18 cellular contexts compared by ENCODE assay signal in the genomic region with DNA sequence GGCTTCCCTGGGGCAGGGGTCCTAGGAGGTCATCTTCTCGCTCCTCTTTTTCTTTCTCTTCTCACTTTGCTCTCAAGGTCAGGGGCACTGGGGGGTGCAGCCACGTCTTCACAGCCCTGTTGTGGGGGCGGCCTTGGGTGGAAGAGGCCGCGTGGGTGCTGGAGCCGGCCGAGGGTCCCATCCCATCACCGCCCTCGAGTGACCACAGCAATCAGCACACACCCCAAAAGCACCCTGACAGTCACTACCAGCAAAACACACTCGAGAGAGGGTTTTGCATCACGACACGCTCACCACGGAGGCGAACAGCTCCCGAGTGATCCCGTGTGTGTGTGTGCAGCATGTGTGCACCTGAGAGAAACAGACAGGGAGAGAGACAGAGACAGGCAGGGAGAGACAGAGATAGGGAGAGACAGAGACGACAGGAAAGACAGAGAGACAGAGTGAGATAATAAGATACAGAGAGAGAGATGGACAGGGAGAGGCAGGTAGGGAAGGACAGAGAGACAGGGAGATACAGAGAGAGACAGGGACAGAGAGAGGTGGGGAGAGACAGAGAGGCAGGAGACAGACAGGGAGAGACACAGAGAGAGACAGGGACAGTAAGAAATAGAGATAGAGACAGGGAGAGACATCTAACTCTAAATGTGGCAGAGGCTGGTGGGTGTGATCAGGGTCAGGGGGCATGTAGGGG.
A peak's percentile ranks its signal among the peaks of the same experiment; 100 is the strongest.
DNase-seq lines count a peak whose midpoint lies in the region; ATAC-seq, FAIRE-seq and TF ChIP-seq lines count a peak whose summit lies in the region.
"Had no signal": no experiment of that assay in that cellular context is flagged by ENCODE, and none has a peak within 500 bp of the region (broad histone marks: within the 10 kb centered on the region; RNA-seq: fewer than 3 reads in every experiment).

No MANE protein-coding gene starts in this region.

- H3K27ac ChIP-seq in SK-N-SH (ENCODE audit: low read depth in 2 of 2, low read length in 1 of 2) (no peak overlapping the region), K562 (ENCODE audit: extremely low read depth, low read depth, low read length) (no peak overlapping the region), WERI-Rb-1 (no peak overlapping the region)
- H3K27ac ChIP-seq: 22Rv1; BLaER1 treated with 17β-estradiol and CSF1 and Interleukin-3, amounts not matched to agents 10 nM and 100 nM had no signal

- 55% methylated on average over 16 of the region's 17 CpGs for WGBS in SK-N-SH (ENCODE audit: low lambda C conversion rate)
- 60% methylated on average over 8 of the region's 17 CpGs for whole genome bisulfite sequencing in K562 (ENCODE audit: insufficient coverage, low coverage, missing lambda C conversion rate)

- intact Hi-C loops in K562 (cut with micrococcal nuclease) = no loop called here

- H3K27me3 ChIP-seq in SK-N-SH (ENCODE audit: insufficient read depth) (no peaks in the 10 kb centered on the region), K562 (ENCODE audit: control insufficient read depth in 2 of 2, insufficient read depth in 2 of 2, low read length in 2 of 2) (peaks cover 2 to 30% of the 10 kb centered on the region in 2 experiments; a peak in 2 of 5 replicates), WERI-Rb-1 (ENCODE audit: insufficient read depth, low read depth, severe bottlenecking) (no peaks in the 10 kb centered on the region)

- H3F3A ChIP-seq in SK-N-SH (replicated peaks; ENCODE audit: insufficient read depth) = no peaks in the 10 kb centered on the region

- H4K20me1 ChIP-seq in SK-N-SH (ENCODE audit: insufficient read depth) (no peaks in the 10 kb centered on the region), K562 (replicated peaks; ENCODE audit: control insufficient read depth, insufficient read depth, low read length) (no peaks in the 10 kb centered on the region)
- H4K20me1 ChIP-seq: BLaER1 treated with 17β-estradiol and CSF1 and Interleukin-3, amounts not matched to agents 10 nM and 100 nM had no signal

- H3K4me2 ChIP-seq in SK-N-SH (no peak overlapping the region), K562 (ENCODE audit: insufficient read depth, low read length) (no peak overlapping the region)

- CTCF ChIA-PET in SK-N-SH (lab: Yijun Ruan, JAX) (no interaction called here), K562 (lab: Yijun Ruan, JAX; ENCODE audit: low intra/inter-chr PET ratio) (no interaction called here)

- H3K27me3 Mint-ChIP-seq in neural crest cell (ENCODE audit: low read depth) = no peaks in the 10 kb centered on the region
- H3K27me3 Mint-ChIP-seq in type B pancreatic cell = peaks cover 19% of the 10 kb centered on the region

- H3K4me3 ChIP-seq in SK-N-SH (ENCODE audit: low read depth in 2 of 2, low read length in 1 of 2) (no peak overlapping the region), K562 (no peak overlapping the region), WERI-Rb-1 (ENCODE audit: low read depth, low read length) (no peak overlapping the region)
- H3K4me3 ChIP-seq: BLaER1 treated with 17β-estradiol and CSF1 and Interleukin-3, amounts not matched to agents 10 nM and 100 nM had no signal

- H3K36me3 Mint-ChIP-seq in neural crest cell (ENCODE audit: low read depth) = no peaks in the 10 kb centered on the region
- H3K36me3 Mint-ChIP-seq in type B pancreatic cell = no peaks in the 10 kb centered on the region

- H3K9me1 ChIP-seq in K562 (ENCODE audit: control insufficient read depth, insufficient read depth, low read length) = no peaks in the 10 kb centered on the region

- H3K79me2 ChIP-seq in SK-N-SH (ENCODE audit: insufficient read depth) = no peaks in the 10 kb centered on the region
- peaks cover 28% of the 10 kb centered on the region for H3K79me2 ChIP-seq in K562 (ENCODE audit: control insufficient read depth, insufficient read depth, low read length)

- TF ChIP-seq RAD21 in SK-N-SH (IDR thresholded peaks at IDR 0.05; ENCODE audit: low read length) = no peak
- no peak for TF ChIP-seq RAD21 in K562 (CRISPR knock-in tag; conservative IDR thresholded peaks at IDR 0.05 in 1 of 2, IDR thresholded peaks at IDR 0.05 in 1 of 2)

- TF ChIP-seq CTCF in SK-N-SH (IDR thresholded peaks at IDR 0.05) (no peak), K562 (IDR thresholded peaks at IDR 0.05 in 2 of 3, conservative IDR thresholded peaks at IDR 0.05 in 1 of 3; ENCODE audit: insufficient read depth in 2 of 3, low read depth in 1 of 3, low read length in 3 of 3) (no peak), neural crest cell (conservative IDR thresholded peaks at IDR 0.05) (no peak), type B pancreatic cell (conservative IDR thresholded peaks at IDR 0.05) (no peak), WERI-Rb-1 (IDR thresholded peaks at IDR 0.05; ENCODE audit: low read depth, low read length) (no peak)

- H3K4me1 Mint-ChIP-seq in neural crest cell = peaks cover 7% of the 10 kb centered on the region
- no peaks in the 10 kb centered on the region for H3K4me1 Mint-ChIP-seq in type B pancreatic cell (ENCODE audit: unreplicated experiment)

- BruUV-seq in K562 (replicated peaks; lab: Mats Ljungman, UMichigan) = TSS peak; percentile 10

- no peak for TF ChIP-seq EP300 in SK-N-SH (IDR thresholded peaks at IDR 0.05; ENCODE audit: borderline replicate concordance in 1 of 2, low read depth in 1 of 2, low read length in 1 of 2)
- no peak for TF ChIP-seq EP300 in K562 (IDR thresholded peaks at IDR 0.05; ENCODE audit: low read length)

- DNase-seq in SK-N-SH (peak; percentile 23), K562 (ENCODE audit: extremely low read depth in 1 of 4, low spot score in 3 of 4) (no peak), neural crest cell (ENCODE audit: low read depth, low spot score) (no peak), type B pancreatic cell (ENCODE audit: extremely low spot score, unreplicated experiment) (peak; percentile 59), WERI-Rb-1 (no peak), left lobe of liver (ENCODE audit: low spot score) (no peak), KBM-7 (no peak)
- DNase-seq: EL, IMR-90, MV-4-11, NCI-H1417 treated with DMSO at 0.1 percent for 48 hours, NCI-H2029, NCI-H510A treated with DMSO at 0.1 percent for 48 hours, SHP77 had no signal

- in situ Hi-C loops in K562 (cut with MboI) (no loop called here), KBM-7 (cut with MboI; ENCODE audit: low pct_unique_long_range_greater_than_20kb, low sequenced_read_pairs) (no loop called here)

- H3K27ac Mint-ChIP-seq in neural crest cell (ENCODE audit: unreplicated experiment) = peak overlapping the region; percentile 64
- H3K27ac Mint-ChIP-seq in type B pancreatic cell = no peak overlapping the region

- H3K4me3 Mint-ChIP-seq in neural crest cell (no peak overlapping the region), type B pancreatic cell (no peak overlapping the region)

- no peaks in the 10 kb centered on the region for H3K36me3 ChIP-seq in SK-N-SH (replicated peaks in 1 of 2; ENCODE audit: control insufficient read depth in 1 of 2, insufficient read depth in 2 of 2, low read length in 1 of 2)
- H3K36me3 ChIP-seq in K562 (ENCODE audit: control insufficient read depth, insufficient read depth, low read length) = peaks cover 31% of the 10 kb centered on the region; the same call in 2 of the 3 replicates
- H3K36me3 ChIP-seq in WERI-Rb-1 = no peaks in the 10 kb centered on the region
- H3K36me3 ChIP-seq: BLaER1 treated with 17β-estradiol and CSF1 and Interleukin-3, amounts not matched to agents 10 nM and 100 nM had no signal

- H3K9me3 ChIP-seq in SK-N-SH (no peaks in the 10 kb centered on the region), K562 (replicated peaks; ENCODE audit: control insufficient read depth, insufficient read depth, low read depth, low read length) (0 out of 2 replicates have a peak, but pooled peaks cover 1% of the 10 kb centered on the region), WERI-Rb-1 (ENCODE audit: severe bottlenecking) (no peaks in the 10 kb centered on the region)
- H3K9me3 ChIP-seq: BLaER1 treated with 17β-estradiol and CSF1 and Interleukin-3, amounts not matched to agents 10 nM and 100 nM had no signal

- H2AFZ ChIP-seq in SK-N-SH (ENCODE audit: low read depth) (no peak overlapping the region), K562 (ENCODE audit: low read depth, low read length) (no peak overlapping the region)

- no peak overlapping the region for H3K9ac ChIP-seq in SK-N-SH
- no peak overlapping the region for H3K9ac ChIP-seq in K562 (ENCODE audit: insufficient read depth in 1 of 2, low read depth in 2 of 2, low read length in 2 of 2)
- H3K9ac ChIP-seq: BLaER1 treated with 17β-estradiol and CSF1 and Interleukin-3, amounts not matched to agents 10 nM and 100 nM had no signal

- H3K4me1 ChIP-seq in SK-N-SH (ENCODE audit: control insufficient read depth in 1 of 2, insufficient read depth in 2 of 2, low read depth in 1 of 2, low read length in 1 of 2) = peaks cover 0 to 7% of the 10 kb centered on the region in 2 experiments; a peak in 1 of 4 replicates
- peaks cover 7 to 30% of the 10 kb centered on the region in 2 experiments; a peak in 4 of 5 replicates for H3K4me1 ChIP-seq in K562 (replicated peaks in 1 of 2; ENCODE audit: control insufficient read depth in 2 of 2, insufficient read depth in 2 of 2, low read length in 2 of 2)

- ATAC-seq in SK-N-SH treated with all-trans-retinoic acid at 6 μM for 48 hours (no peak), K562 (no peak), left lobe of liver (no peak)

- no peak for TF ChIP-seq POLR2A in K562 (conservative IDR thresholded peaks at IDR 0.05)

- no peaks in the 10 kb centered on the region for H3K9me3 Mint-ChIP-seq in neural crest cell
- H3K9me3 Mint-ChIP-seq in type B pancreatic cell = no peaks in the 10 kb centered on the region

- POLR2A ChIA-PET in SK-N-SH (lab: Yijun Ruan, JAX) (no interaction called here), K562 (lab: Yijun Ruan, JAX) (interaction anchor here (0.6 kb wide), 1 partner anchor 17 kb away, joined by 3 read pairs; no protein-coding TSS in a partner anchor)

- FAIRE-seq in K562 (lab: Jason Lieb, UNC) = no peak
- FAIRE-seq: RCC 7860 had no signal

- H3K9me2 ChIP-seq in SK-N-SH = no peaks in the 10 kb centered on the region

TF ChIP-seq in SK-N-SH treated with all-trans-retinoic acid at 6 μM for 48 hours, 23 proteins besides CTCF, POLR2A, EP300 and RAD21 (continues in another document):
- TF ChIP-seq RARB (CRISPR knock-in tag; IDR thresholded peaks at IDR 0.05) = no peak
- no peak for TF ChIP-seq TOX (CRISPR knock-in tag; IDR thresholded peaks at IDR 0.05; ENCODE audit: borderline replicate concordance)
- no peak for TF ChIP-seq ZC3H10 (CRISPR knock-in tag; IDR thresholded peaks at IDR 0.05)

TF ChIP-seq in K562, 482 proteins besides CTCF, POLR2A, EP300 and RAD21:
- TF ChIP-seq PCBP1 (IDR thresholded peaks at IDR 0.05; ENCODE audit: low read depth, low read length, poor library complexity, severe bottlenecking) (no peak), KLF10 (CRISPR knock-in tag; IDR thresholded peaks at IDR 0.05) (no peak), RFX5 (IDR thresholded peaks at IDR 0.05; ENCODE audit: low read depth, low read length) (no peak), ZNF507 (tag; conservative IDR thresholded peaks at IDR 0.05) (no peak)

Comparison
In these comparisons a context has a peak if more than half of its experiments do, and no peak if none do; other contexts are left out.
1. DNase-seq: peak in SK-N-SH (single experiment) and type B pancreatic cell (single experiment); none in K562 (0 of 4), neural crest cell (single experiment), WERI-Rb-1 (single experiment), left lobe of liver (single experiment) and KBM-7 (single experiment).